In genomic region chr7:135184254-135184841, GRCh38 we compare ENCODE assay signal across 20 cellular contexts. TPM values are rescaled to one million over a fixed set of nuclear protein-coding genes. Genes with fewer than 3 reads are reported as not detected.
A peak's percentile ranks its signal among the peaks of the same experiment; 100 is the strongest.
DNase-seq lines count a peak whose midpoint lies in the region; ATAC-seq, FAIRE-seq and TF ChIP-seq lines count a peak whose summit lies in the region.
"Had no signal": no experiment of that assay in that cellular context is flagged by ENCODE, and none has a peak within 500 bp of the region (broad histone marks: within the 10 kb centered on the region; RNA-seq: fewer than 3 reads in every experiment).

No MANE protein-coding gene starts in this region.

- H3K4me1 ChIP-seq in GM12878 (ENCODE audit: control insufficient read depth, insufficient read depth, low read length) (peaks cover 31% of the 10 kb centered on the region), neuronal stem cell (ENCODE audit: control insufficient read depth in 2 of 2, insufficient read depth in 1 of 2, low read depth in 1 of 2, low read length in 2 of 2) (no peaks in the 10 kb centered on the region), stomach (peaks cover 4 to 18% (median 6%) of the 10 kb centered on the region in 4 donors), colonic mucosa (no peaks in the 10 kb centered on the region)
- H3K4me1 ChIP-seq: BE2C had no signal

- WGBS in GM12878 (ENCODE audit: insufficient coverage, insufficient replicate concordance, low lambda C conversion rate, missing lambda C conversion rate): 95% methylated on average over 5 of the region's 5 CpGs
- WGBS in neuronal stem cell (ENCODE audit: extremely low coverage in 2 of 2, insufficient read length in 2 of 2, insufficient replicate concordance in 1 of 2), 2 donors: no CpG with 5 or more reads among the region's 5 CpGs
- WGBS in stomach, 5 donors: 84 to 96% (median 91%) methylated on average over 5 of the region's 5 CpGs

- H4K91ac ChIP-seq in neuronal stem cell (ENCODE audit: low read depth, low read length, poor library complexity): no peak overlapping the region

- TF ChIP-seq RAD21 in GM12878 (IDR thresholded peaks at IDR 0.05; ENCODE audit: insufficient read depth, low read depth, low read length): no peak

- peaks cover 14 to 33% of the 10 kb centered on the region in 2 donors for H3K9me3 Mint-ChIP-seq in stimulated activated naive CD8-positive, alpha-beta T cell treated with anti-CD3 and anti-CD28 coated beads, Interleukin-15, amount 100 ng/mL, for 72 hours

- H3K27ac ChIP-seq in GM12878 (ENCODE audit: control insufficient read depth, insufficient read depth) (no peak overlapping the region), neuronal stem cell (replicated peaks; ENCODE audit: low read length) (no peak overlapping the region), stomach (no peak overlapping the region), colonic mucosa (no peak overlapping the region)
- H3K27ac ChIP-seq: C4-2B had no signal

- no peak overlapping the region for H3K4ac ChIP-seq in neuronal stem cell (ENCODE audit: low read length)

- H3K9me3 ChIP-seq in GM12878 (replicated peaks; ENCODE audit: control insufficient read depth, insufficient read depth, low read length): peaks cover 31% of the 10 kb centered on the region
- peaks cover 14 to 16% of the 10 kb centered on the region in 2 donors for H3K9me3 ChIP-seq in neuronal stem cell (replicated peaks in 1 of 2; ENCODE audit: control insufficient read depth in 2 of 2, insufficient read depth in 1 of 2, low read depth in 1 of 2, low read length in 2 of 2)
- peaks cover 18 to 45% (median 26%) of the 10 kb centered on the region in 4 donors for H3K9me3 ChIP-seq in stomach
- no peaks in the 10 kb centered on the region for H3K9me3 ChIP-seq in colonic mucosa

- in situ Hi-C loops in GM12878 (cut with MboI): no loop called here

- peak overlapping the region; percentile 52 to 63 for H3K27ac Mint-ChIP-seq in stimulated activated naive CD8-positive, alpha-beta T cell treated with anti-CD3 and anti-CD28 coated beads, Interleukin-15, amount 100 ng/mL, for 72 hours
- H3K27ac Mint-ChIP-seq: CD4-positive, alpha-beta memory T cell; GM23338; H9 had no signal

- 0 out of 2 replicates have a peak, but pooled peaks have one; percentile 41 for TF ChIP-seq POLR2A in GM12878 (IDR thresholded peaks at IDR 0.05; ENCODE audit: low read depth, low read length)
- no peak for TF ChIP-seq POLR2A in stomach (IDR thresholded peaks at IDR 0.05)

- no peak for ATAC-seq in stimulated activated naive CD8-positive, alpha-beta T cell treated with anti-CD3 and anti-CD28 coated beads, Interleukin-15, amount 100 ng/mL, for 72 hours
- no peak for ATAC-seq in stimulated activated naive CD8-positive, alpha-beta T cell treated with anti-CD3 and anti-CD28 coated beads, Interleukin-15, Interleukin-2, amounts not matched to agents 100 U/mL and 50 U/mL, for 24 hours
- ATAC-seq in GM12878 (no peak), HG03175 (IDR thresholded peaks at IDR 0.05; ENCODE audit: unreplicated experiment) (no peak)
- ATAC-seq: GM23338 had no signal

- peaks cover 34% of the 10 kb centered on the region for H3K79me2 ChIP-seq in GM12878 (ENCODE audit: control insufficient read depth, insufficient read depth, low read length)

- BruUV-seq in GM12878 (replicated peaks; lab: Mats Ljungman, UMichigan): no TSS peak

- H3K27me3 ChIP-seq in GM12878 (replicated peaks in 1 of 2; ENCODE audit: control insufficient read depth in 2 of 2, insufficient read depth in 2 of 2, low read length in 1 of 2): no peaks in the 10 kb centered on the region
- no peaks in the 10 kb centered on the region for H3K27me3 ChIP-seq in neuronal stem cell (ENCODE audit: control insufficient read depth in 3 of 3, insufficient read depth in 3 of 3, low read depth in 1 of 3, low read length in 3 of 3)
- no peaks in the 10 kb centered on the region for H3K27me3 ChIP-seq in stomach
- H3K27me3 ChIP-seq in colonic mucosa: no peaks in the 10 kb centered on the region
- H3K27me3 ChIP-seq: BE2C had no signal

- no peak overlapping the region for H2AK5ac ChIP-seq in neuronal stem cell (ENCODE audit: low read depth, low read length)

- SMC1A ChIA-PET in GM12878 (lab: Charles Lee; ENCODE audit: uncharacterized antibody, unreplicated experiment): interaction anchor here (1.1 to 9.3 kb wide), 3 partner anchors 10 to 22 kb away, joined by 3 to 251 read pairs (median 135); partner anchors contain the start of genes CYREN and WDR91

- no peak overlapping the region for H2BK5ac ChIP-seq in neuronal stem cell (ENCODE audit: low read length)

- intact Hi-C loops in GM12878 (cut with micrococcal nuclease; ENCODE audit: unreplicated experiment): no loop called here
- intact Hi-C loops in stomach (cut with DNase I; ENCODE audit: low total_unique reads): no loop called here
- intact Hi-C loops in colonic mucosa (cut with DNase I): no loop called here

- H4K20me1 ChIP-seq in GM12878 (ENCODE audit: control insufficient read depth, insufficient read depth): no peaks in the 10 kb centered on the region

- no peak overlapping the region for H3K18ac ChIP-seq in neuronal stem cell (ENCODE audit: low read length)

- H3K4me1 Mint-ChIP-seq in stimulated activated naive CD8-positive, alpha-beta T cell treated with anti-CD3 and anti-CD28 coated beads, Interleukin-15, amount 100 ng/mL, for 72 hours: peaks cover 11% of the 10 kb centered on the region
- H3K4me1 Mint-ChIP-seq: CD4-positive, alpha-beta memory T cell; GM23338; H9 had no signal

- POLR2A ChIA-PET in GM12878 (lab: Charles Lee): interaction anchor here (9.3 to 9.9 kb wide), 2 partner anchors 11 to 22 kb away, joined by 155 to 299 read pairs; partner anchors contain the start of genes CYREN and WDR91

- H3K9ac ChIP-seq in GM12878 (ENCODE audit: control insufficient read depth, insufficient read depth, low read length) (no peak overlapping the region), neuronal stem cell (ENCODE audit: low read depth, low read length, poor library complexity) (no peak overlapping the region), colonic mucosa (ENCODE audit: low read depth in 2 of 2, low read length in 2 of 2) (no peak overlapping the region)

- H3K4me3 ChIP-seq in GM12878 (no peak overlapping the region), neuronal stem cell (ENCODE audit: low read length in 2 of 2) (peak overlapping the region in 1 of 2 donors; percentile 22), stomach (no peak overlapping the region), colonic mucosa (no peak overlapping the region)
- H3K4me3 ChIP-seq: GM23338 had no signal

- no peak for TF ChIP-seq CTCF in GM12878 (IDR thresholded peaks at IDR 0.05 in 2 of 3, conservative IDR thresholded peaks at IDR 0.05 in 1 of 3; ENCODE audit: control insufficient read depth in 2 of 3, extremely low read depth in 1 of 3, insufficient read depth in 1 of 3, low read depth in 3 of 3, low read length in 3 of 3)
- TF ChIP-seq CTCF in stomach (IDR thresholded peaks at IDR 0.05): no peak
- no peak for TF ChIP-seq CTCF in colonic mucosa (IDR thresholded peaks at IDR 0.05)

- H3K4me2 ChIP-seq in GM12878 (ENCODE audit: control insufficient read depth, insufficient read depth) (no peak overlapping the region), neuronal stem cell (ENCODE audit: insufficient read depth, low read length, poor library complexity, severe bottlenecking) (no peak overlapping the region)
- H3K4me2 ChIP-seq: GM23338 had no signal

- FAIRE-seq in GM12878 (lab: Jason Lieb, UNC): no peak
- FAIRE-seq: A204.1, D721Med, G401.6 had no signal

- H2BK12ac ChIP-seq in neuronal stem cell (ENCODE audit: low read length): no peak overlapping the region

- DNase-seq in stimulated activated naive CD8-positive, alpha-beta T cell treated with anti-CD3 and anti-CD28 coated beads, Interleukin-15, amount 100 ng/mL, for 72 hours: no peak
- no peak for DNase-seq in stimulated activated naive CD8-positive, alpha-beta T cell treated with anti-CD3 and anti-CD28 coated beads, Interleukin-15, Interleukin-2, amounts not matched to agents 100 U/mL and 50 U/mL, for 24 hours
- DNase-seq in GM12878 (ENCODE audit: low read depth, low spot score) (no peak), neuronal stem cell (ENCODE audit: low spot score) (no peak), stomach (peak; percentile 24), colonic mucosa (no peak), OCI-M2 (lab: John Stamatoyannopoulos, UW; ENCODE audit: unreplicated experiment) (no peak)
- DNase-seq: BE2C; CD4-positive, alpha-beta memory T cell; DMS153; DMS79 treated with DMSO at 0.1 percent for 48 hours; EL; H9 had no signal

- RAD21 ChIA-PET in GM12878 (lab: Charles Lee; ENCODE audit: unreplicated experiment): interaction anchor here (0.7 to 8.4 kb wide), 2 partner anchors 11 to 196 kb away, joined by 3 to 146 read pairs; partner anchors contain the start of gene CYREN

- H2BK120ac ChIP-seq in neuronal stem cell (ENCODE audit: low read depth, low read length): no peak overlapping the region

- no peak overlapping the region for H2BK15ac ChIP-seq in neuronal stem cell (ENCODE audit: low read length)

- CTCF ChIA-PET in GM12878 (lab: Yijun Ruan, JAX): interaction anchor here (8.5 to 10.2 kb wide), 2 partner anchors 12 to 22 kb away, joined by 108 to 135 read pairs; partner anchors contain the start of genes CYREN and WDR91

- H3K14ac ChIP-seq in neuronal stem cell (ENCODE audit: low read length): no peak overlapping the region

- peak overlapping the region; percentile 16 for H3K23ac ChIP-seq in neuronal stem cell (ENCODE audit: low read depth, low read length, poor library complexity)

- no peaks in the 10 kb centered on the region for H3K79me1 ChIP-seq in neuronal stem cell (ENCODE audit: low read depth, low read length)

- H3K27me3 Mint-ChIP-seq in stimulated activated naive CD8-positive, alpha-beta T cell treated with anti-CD3 and anti-CD28 coated beads, Interleukin-15, amount 100 ng/mL, for 72 hours: no peaks in the 10 kb centered on the region
- H3K27me3 Mint-ChIP-seq: CD4-positive, alpha-beta memory T cell had no signal

- no peak overlapping the region for H4K8ac ChIP-seq in neuronal stem cell (ENCODE audit: low read depth, low read length)

- TF ChIP-seq EP300 in GM12878 (IDR thresholded peaks at IDR 0.05; ENCODE audit: borderline replicate concordance in 1 of 2, control insufficient read depth in 1 of 2, low read depth in 2 of 2, low read length in 2 of 2): no peak
- no peak for TF ChIP-seq EP300 in stomach (IDR thresholded peaks at IDR 0.05)

- H3K36me3 ChIP-seq in GM12878 (ENCODE audit: control insufficient read depth in 2 of 2, insufficient read depth in 2 of 2, low read length in 1 of 2) (peaks cover 24 to 53% of the 10 kb centered on the region in 2 experiments), neuronal stem cell (replicated peaks in 1 of 2; ENCODE audit: control insufficient read depth in 2 of 2, insufficient read depth in 2 of 2, low read length in 2 of 2) (peaks cover 4 to 52% of the 10 kb centered on the region in 2 donors), stomach (peaks cover 51 to 94% (median 83%) of the 10 kb centered on the region in 4 donors), colonic mucosa (no peaks in the 10 kb centered on the region)
- H3K36me3 ChIP-seq: BE2C had no signal

- H2AFZ ChIP-seq in GM12878 (ENCODE audit: control insufficient read depth, low read depth, low read length) (no peak overlapping the region), neuronal stem cell (ENCODE audit: low read length) (no peak overlapping the region)
- H2AFZ ChIP-seq: GM23338 had no signal

- no peak overlapping the region for H3K4me3 Mint-ChIP-seq in stimulated activated naive CD8-positive, alpha-beta T cell treated with anti-CD3 and anti-CD28 coated beads, Interleukin-15, amount 100 ng/mL, for 72 hours
- H3K4me3 Mint-ChIP-seq: CD4-positive, alpha-beta memory T cell; GM23338; H9 had no signal

RNA-seq across cellular contexts. Expression of gene CYREN, which starts 13.8 kb away (rescaled TPM):
- total RNA-seq in GM12878 (2013; cell fraction: nucleolus; rRNA removed): 111 and 122 TPM in 2 replicates
- 61.3 and 61.5 TPM in 2 replicates for total RNA-seq in GM12878 (2014; rRNA removed)
- total RNA-seq in GM12878 (2014; rRNA removed; fragmentation: Illumina TruSeq; extraction: Trizol): 48.3 and 50.8 TPM in 2 replicates
- total RNA-seq in GM12878 (2021): 55.3 and 58.0 TPM in 2 replicates
- 30.9 TPM for polyA plus RNA-seq in GM12878 (2011; ENCODE audit: low read depth)
- 64.3 and 64.5 TPM in 2 replicates for polyA plus RNA-seq in GM12878 (2011; rRNA removed)
- polyA plus RNA-seq in GM12878 (2011; cell fraction: cytosol; rRNA removed): 66.1 and 70.1 TPM in 2 replicates
- 56.5 and 56.8 TPM in 2 replicates for polyA plus RNA-seq in GM12878 (2011; cell fraction: nucleus; rRNA removed)
- 44.2 and 50.8 TPM in 2 replicates for polyA plus RNA-seq in GM12878 (2012)
- 42.5 and 46.0 TPM in 2 replicates for polyA plus RNA-seq in GM12878 (2014; fragmentation: Illumina TruSeq; extraction: Trizol)
- polyA plus RNA-seq in GM12878 (2014; fragmentation: Nextera tagmentation; extraction: Ambion mirVana): 10 to 100 TPM in 1 of 2 experiments, 1 to 10 TPM in 1; 8.7 to 12.9 TPM
- polyA plus RNA-seq in GM12878 (2014; rRNA removed): 49.6 and 54.6 TPM in 2 replicates
- 10 to 100 TPM; 56.7 to 57.7 TPM for polyA plus RNA-seq in GM12878 (2016; fragmentation: Nextera tagmentation; extraction: Ambion mirVana)
- 66.1 and 105 TPM in 2 replicates for polyA minus RNA-seq in GM12878 (2011; rRNA and poly(A)+ RNA removed)
- polyA minus RNA-seq in GM12878 (2011; cell fraction: cytosol; rRNA and poly(A)+ RNA removed): 22.8 and 23.1 TPM in 2 replicates
- 65.0 and 93.4 TPM in 2 replicates for polyA minus RNA-seq in GM12878 (2011; cell fraction: nucleus; rRNA and poly(A)+ RNA removed)
- 21.9 TPM for polyA plus RNA-seq in neuronal stem cell (2013, experiment 1 of 2)
- polyA plus RNA-seq in neuronal stem cell (2013, experiment 2 of 2): 21.4 TPM
- 10 to 100 TPM; 11.1 to 33.0 (median 29.8) TPM for total RNA-seq in stomach
- 10 to 100 TPM; 21.7 to 30.8 (median 30.5) TPM for polyA plus RNA-seq in stomach
- 10 to 100 TPM; 34.5 to 37.6 TPM for total RNA-seq in colonic mucosa

RNA-seq across cellular contexts. Expression of gene WDR91, which starts 27.0 kb away (rescaled TPM):
- total RNA-seq in GM12878 (2013; cell fraction: nucleolus; rRNA removed): 127 and 142 TPM in 2 replicates
- total RNA-seq in GM12878 (2014; rRNA removed): 26.0 TPM in 2 replicates
- 13.3 and 15.8 TPM in 2 replicates for total RNA-seq in GM12878 (2014; rRNA removed; fragmentation: Illumina TruSeq; extraction: Trizol)
- 27.4 TPM in 2 replicates for total RNA-seq in GM12878 (2021)
- 11.4 TPM for polyA plus RNA-seq in GM12878 (2011; ENCODE audit: low read depth)
- polyA plus RNA-seq in GM12878 (2011; rRNA removed): 61.8 and 83.3 TPM in 2 replicates
- 79.6 and 99.6 TPM in 2 replicates for polyA plus RNA-seq in GM12878 (2011; cell fraction: cytosol; rRNA removed)
- polyA plus RNA-seq in GM12878 (2011; cell fraction: nucleus; rRNA removed): 285 and 340 TPM in 2 replicates
- polyA plus RNA-seq in GM12878 (2012): 19.4 and 28.1 TPM in 2 replicates
- 13.7 and 17.8 TPM in 2 replicates for polyA plus RNA-seq in GM12878 (2014; fragmentation: Illumina TruSeq; extraction: Trizol)
- 10 to 100 TPM in 1 of 2 experiments, 1 to 10 TPM in 1; 7.6 to 10.1 TPM for polyA plus RNA-seq in GM12878 (2014; fragmentation: Nextera tagmentation; extraction: Ambion mirVana)
- polyA plus RNA-seq in GM12878 (2014; rRNA removed): 31.9 and 37.2 TPM in 2 replicates
- polyA plus RNA-seq in GM12878 (2016; fragmentation: Nextera tagmentation; extraction: Ambion mirVana): 10 to 100 TPM; 13.4 to 15.2 TPM
- polyA minus RNA-seq in GM12878 (2011; rRNA and poly(A)+ RNA removed): 59.1 and 118 TPM in 2 replicates
- 27.2 and 29.9 TPM in 2 replicates for polyA minus RNA-seq in GM12878 (2011; cell fraction: cytosol; rRNA and poly(A)+ RNA removed)
- polyA minus RNA-seq in GM12878 (2011; cell fraction: nucleus; rRNA and poly(A)+ RNA removed): 68.1 and 80.8 TPM in 2 replicates
- 4.6 TPM for polyA plus RNA-seq in neuronal stem cell (2013, experiment 1 of 2)
- polyA plus RNA-seq in neuronal stem cell (2013, experiment 2 of 2): 3.6 TPM
- 10 to 100 TPM in 4 of 5 donors, 1 to 10 TPM in 1; 7.0 to 79.4 (median 33.5) TPM for total RNA-seq in stomach
- polyA plus RNA-seq in stomach: 10 to 100 TPM in 1 of 3 donors, 1 to 10 TPM in 2; 6.3 to 13.2 (median 6.6) TPM
- 1 to 10 TPM; 4.8 to 6.5 TPM for total RNA-seq in colonic mucosa

RNA-seq across cellular contexts. Expression of gene TMEM140, which starts 36.5 kb away (rescaled TPM):
- 69.2 and 83.7 TPM in 2 replicates for total RNA-seq in GM12878 (2013; cell fraction: nucleolus; rRNA removed)
- total RNA-seq in GM12878 (2014; rRNA removed) (2.4 and 2.9 TPM in 2 replicates), GM12878 (2014; rRNA removed; fragmentation: Illumina TruSeq; extraction: Trizol) (3.3 and 4.3 TPM in 2 replicates), GM12878 (2021) (3.0 and 5.2 TPM in 2 replicates), stomach (10 to 100 TPM in 2 of 5 donors, 1 to 10 TPM in 2, under 1 TPM in 1; 0.89 to 18.7 (median 9.7) TPM), colonic mucosa (10 to 100 TPM in 1 of 2 donors, 1 to 10 TPM in 1; 3.8 to 11.9 TPM)
- polyA plus RNA-seq in GM12878 (2011; ENCODE audit: low read depth): 18.1 TPM
- polyA plus RNA-seq in GM12878 (2011; rRNA removed) (16.7 and 20.7 TPM in 2 replicates), GM12878 (2014; fragmentation: Illumina TruSeq; extraction: Trizol) (3.2 and 3.7 TPM in 2 replicates), GM12878 (2014; fragmentation: Nextera tagmentation; extraction: Ambion mirVana) (1 to 10 TPM in 1 of 2 experiments, under 1 TPM in 1; 0.85 to 1.1 TPM), GM12878 (2014; rRNA removed) (3.1 and 3.3 TPM in 2 replicates), GM12878 (2016; fragmentation: Nextera tagmentation; extraction: Ambion mirVana) (10 to 100 TPM; 11.2 to 12.4 TPM), stomach (1 to 10 TPM; 2.1 to 6.5 (median 3.0) TPM)
- 18.6 and 18.9 TPM in 2 replicates for polyA plus RNA-seq in GM12878 (2011; cell fraction: cytosol; rRNA removed)
- polyA plus RNA-seq in GM12878 (2011; cell fraction: nucleus; rRNA removed): 12.3 and 14.9 TPM in 2 replicates
- 25.4 and 32.2 TPM in 2 replicates for polyA plus RNA-seq in GM12878 (2012)
- 21.2 and 24.0 TPM in 2 replicates for polyA minus RNA-seq in GM12878 (2011; rRNA and poly(A)+ RNA removed)
- polyA minus RNA-seq in GM12878 (2011; cell fraction: cytosol; rRNA and poly(A)+ RNA removed): 6.5 and 8.0 TPM in 2 replicates
- 20.4 and 28.7 TPM in 2 replicates for polyA minus RNA-seq in GM12878 (2011; cell fraction: nucleus; rRNA and poly(A)+ RNA removed)
- polyA plus RNA-seq in neuronal stem cell (2013, experiment 1 of 2): not detected
- not detected for polyA plus RNA-seq in neuronal stem cell (2013, experiment 2 of 2)
- total RNA-seq: GM23338, H9 had no signal

RNA-seq across cellular contexts. Expression of gene STRA8, which starts 49.3 kb away (rescaled TPM):
- not detected in 2 replicates for total RNA-seq in GM12878 (2013; cell fraction: nucleolus; rRNA removed)
- not detected in 2 replicates for total RNA-seq in GM12878 (2014; rRNA removed)
- not detected in 2 replicates for total RNA-seq in GM12878 (2014; rRNA removed; fragmentation: Illumina TruSeq; extraction: Trizol)
- not detected in 2 replicates for total RNA-seq in GM12878 (2021)
- not detected for polyA plus RNA-seq in GM12878 (2011; ENCODE audit: low read depth)
- polyA plus RNA-seq in GM12878 (2011; rRNA removed): 0.14 and 0.15 TPM in 2 replicates
- polyA plus RNA-seq in GM12878 (2011; cell fraction: cytosol; rRNA removed): 0.06 and 0.10 TPM in 2 replicates
- polyA plus RNA-seq in GM12878 (2011; cell fraction: nucleus; rRNA removed): 0.57 and 0.87 TPM in 2 replicates
- not detected in 2 replicates for polyA plus RNA-seq in GM12878 (2012)
- not detected in 2 replicates for polyA plus RNA-seq in GM12878 (2014; fragmentation: Illumina TruSeq; extraction: Trizol)
- polyA plus RNA-seq in GM12878 (2014; fragmentation: Nextera tagmentation; extraction: Ambion mirVana): not detected
- not detected in 2 replicates for polyA plus RNA-seq in GM12878 (2014; rRNA removed)
- not detected for polyA plus RNA-seq in GM12878 (2016; fragmentation: Nextera tagmentation; extraction: Ambion mirVana)
- not detected in 2 replicates for polyA minus RNA-seq in GM12878 (2011; rRNA and poly(A)+ RNA removed)
- polyA minus RNA-seq in GM12878 (2011; cell fraction: cytosol; rRNA and poly(A)+ RNA removed): not detected in 2 replicates
- not detected in 2 replicates for polyA minus RNA-seq in GM12878 (2011; cell fraction: nucleus; rRNA and poly(A)+ RNA removed)
- polyA plus RNA-seq in neuronal stem cell (2013, experiment 1 of 2): not detected
- polyA plus RNA-seq in neuronal stem cell (2013, experiment 2 of 2): not detected
- not detected for total RNA-seq in stomach
- not detected for polyA plus RNA-seq in stomach
- total RNA-seq in colonic mucosa: not detected
- total RNA-seq: CD4-positive, alpha-beta memory T cell; GM23338; H9; HT1080 had no signal
- polyA plus RNA-seq: CD4-positive, alpha-beta memory T cell; GM23338 had no signal
